Comparison of ENCODE assay signal across 1 cellular context in genomic region chr5:141856030-141856790, GRCh38.
TF ChIP-seq lines count a peak whose summit lies in the region.

No MANE protein-coding gene starts in this region.

TF ChIP-seq in K562, 482 proteins besides CTCF, POLR2A, EP300 and RAD21:
- no peak for TF ChIP-seq CBFB (CRISPR knock-in tag; IDR thresholded peaks at IDR 0.05)
- no peak for TF ChIP-seq FOXK1 (CRISPR knock-in tag; IDR thresholded peaks at IDR 0.05; ENCODE audit: borderline replicate concordance)
- no peak for TF ChIP-seq ZNF12 (CRISPR knock-in tag; IDR thresholded peaks at IDR 0.05)
- TF ChIP-seq OTX1 (CRISPR knock-in tag; IDR thresholded peaks at IDR 0.05) = no peak
- no peak for TF ChIP-seq ZNF707 (CRISPR knock-in tag; conservative IDR thresholded peaks at IDR 0.05)
- no peak for TF ChIP-seq ZC3H8 (IDR thresholded peaks at IDR 0.05)
- TF ChIP-seq RBBP5 (IDR thresholded peaks at IDR 0.05; ENCODE audit: borderline replicate concordance, insufficient read depth, low read length, poor library complexity, severe bottlenecking) = no peak
- no peak for TF ChIP-seq ZNF354B (CRISPR knock-in tag; IDR thresholded peaks at IDR 0.05)
- TF ChIP-seq ATF3 (IDR thresholded peaks at IDR 0.05) = no peak
- no peak for TF ChIP-seq ATF3 (CRISPR knock-in tag; conservative IDR thresholded peaks at IDR 0.05)
- no peak for TF ChIP-seq MCM7 (IDR thresholded peaks at IDR 0.05)
- TF ChIP-seq TRIM25 (IDR thresholded peaks at IDR 0.05; ENCODE audit: borderline replicate concordance) = no peak
- TF ChIP-seq MLX (CRISPR knock-in tag; conservative IDR thresholded peaks at IDR 0.05) = no peak
- TF ChIP-seq XRCC4 (IDR thresholded peaks at IDR 0.05; ENCODE audit: extremely low read depth, insufficient read depth, insufficient read length) = no peak
- no peak for TF ChIP-seq RBM39 (optimal IDR thresholded peaks at IDR 0.05; ENCODE audit: low read depth, low read length)
- no peak for TF ChIP-seq ZNF445 (CRISPR knock-in tag; IDR thresholded peaks at IDR 0.05; ENCODE audit: low read depth)
TF ChIP-seq in K562: peak in this region for 0.
